Comparison of ENCODE assay signal across 14 cellular contexts in the genomic region with DNA sequence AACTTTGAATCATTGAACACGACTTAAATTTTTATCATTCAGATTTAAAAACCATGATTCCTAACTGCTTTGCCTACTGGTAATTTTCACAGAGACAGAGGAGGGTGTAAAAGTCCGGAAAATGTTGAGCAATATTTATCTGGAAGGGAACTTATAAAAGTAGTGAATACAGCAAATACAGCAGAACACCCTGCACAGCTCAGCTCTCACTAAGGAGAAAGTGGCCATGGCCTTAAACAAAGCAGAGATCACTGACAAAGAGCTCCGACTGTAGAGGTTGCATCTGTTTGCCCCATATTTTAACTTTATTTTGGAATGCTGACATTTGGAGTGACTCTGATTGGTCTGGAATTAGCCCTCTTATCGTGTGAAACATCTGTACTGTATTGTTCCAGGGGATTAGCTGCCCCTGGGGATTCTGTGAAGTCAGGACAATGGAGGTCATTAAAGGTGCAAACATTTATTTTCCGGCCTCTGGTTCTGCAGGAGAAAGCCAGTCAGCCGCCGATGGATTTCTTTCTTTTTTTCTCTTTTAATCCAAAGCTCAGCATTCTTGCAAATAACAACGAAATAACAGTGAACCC.
DNase-seq lines count a peak whose midpoint lies in the region; ATAC-seq and TF ChIP-seq lines count a peak whose summit lies in the region.
"Had no signal": no experiment of that assay in that cellular context is flagged by ENCODE, and none has a peak within 500 bp of the region (broad histone marks: within the 10 kb centered on the region; RNA-seq: fewer than 3 reads in every experiment).

No MANE protein-coding gene starts in this region.

- DNase-seq in amniotic epithelial cell (ENCODE audit: low read depth) (peak; percentile 63), hepatocyte (ENCODE audit: low spot score) (peak; percentile 16), retina (peak; percentile 48), pons (ENCODE audit: low spot score) (no peak), Calu3 (no peak), natural killer cell (no peak), NCI-H1092 treated with DMSO at 0.1 percent for 48 hours (lab: John Stamatoyannopoulos, UW) (no peak)
- DNase-seq: activated CD4-positive, alpha-beta memory T cell treated with anti-CD3 and anti-CD28 coated beads for 36 hours; activated naive CD4-positive, alpha-beta T cell; NCI-H1436 treated with DMSO at 0.1 percent for 48 hours; PC-3; T-helper 17 cell had no signal

- no peaks in the 10 kb centered on the region for H3K36me3 Mint-ChIP-seq in Calu3 (ENCODE audit: insufficient read depth, unreplicated experiment)
- H3K36me3 Mint-ChIP-seq in natural killer cell = no peaks in the 10 kb centered on the region
- H3K36me3 Mint-ChIP-seq: activated CD4-positive, alpha-beta memory T cell treated with anti-CD3 and anti-CD28 coated beads for 36 hours had no signal

- H2AFZ ChIP-seq in hepatocyte = peak overlapping the region; percentile 24

- peaks cover 14% of the 10 kb centered on the region for H3K4me1 ChIP-seq in HUES48 (ENCODE audit: control insufficient read depth, insufficient read depth, low read length)
- H3K4me1 ChIP-seq in hepatocyte (ENCODE audit: insufficient read depth) = peaks cover 3% of the 10 kb centered on the region
- H3K4me1 ChIP-seq: BLaER1 treated with 17β-estradiol and CSF1 and Interleukin-3, amounts not matched to agents 10 nM and 100 nM had no signal

- H3K36me3 ChIP-seq in HUES48 (ENCODE audit: control insufficient read depth, insufficient read depth, low read length) = no peaks in the 10 kb centered on the region
- H3K36me3 ChIP-seq in hepatocyte (replicated peaks; ENCODE audit: insufficient read depth, low read depth) = no peaks in the 10 kb centered on the region
- H3K36me3 ChIP-seq: BLaER1 treated with 17β-estradiol and CSF1 and Interleukin-3, amounts not matched to agents 10 nM and 100 nM had no signal

- CTCF ChIA-PET in Calu3 (lab: Charles Lee) = no interaction called here

- H3K4me3 ChIP-seq in HUES48 (ENCODE audit: low read depth, low read length) (no peak overlapping the region), hepatocyte (no peak overlapping the region)
- H3K4me3 ChIP-seq: BLaER1 treated with 17β-estradiol and CSF1 and Interleukin-3, amounts not matched to agents 10 nM and 100 nM had no signal

- no peaks in the 10 kb centered on the region for H3K79me2 ChIP-seq in hepatocyte

- peak overlapping the region; percentile 10; the same call in 1 of the 2 replicates for H3K9ac ChIP-seq in HUES48 (ENCODE audit: low read depth, low read length)
- H3K9ac ChIP-seq: BLaER1 treated with 17β-estradiol and CSF1 and Interleukin-3, amounts not matched to agents 10 nM and 100 nM had no signal

- H3K27ac Mint-ChIP-seq in Calu3 (ENCODE audit: unreplicated experiment) (no peak overlapping the region), natural killer cell (no peak overlapping the region)
- H3K27ac Mint-ChIP-seq: activated CD4-positive, alpha-beta memory T cell treated with anti-CD3 and anti-CD28 coated beads for 36 hours; T-helper 17 cell had no signal

- 17% methylated on average over 8 of the region's 8 CpGs for WGBS in hepatocyte (ENCODE audit: low lambda C conversion rate, missing lambda C conversion rate)

- no peaks in the 10 kb centered on the region for H3K27me3 Mint-ChIP-seq in Calu3 (ENCODE audit: unreplicated experiment)
- H3K27me3 Mint-ChIP-seq in natural killer cell (ENCODE audit: low read depth in 2 of 2) = no peaks in the 10 kb centered on the region
- H3K27me3 Mint-ChIP-seq: activated CD4-positive, alpha-beta memory T cell treated with anti-CD3 and anti-CD28 coated beads for 36 hours; T-helper 17 cell had no signal

- H3K9me2 ChIP-seq in hepatocyte (replicated peaks; ENCODE audit: insufficient read depth) = no peaks in the 10 kb centered on the region

- H3K27ac ChIP-seq in HUES48 (ENCODE audit: low read depth, low read length) (peak overlapping the region; percentile 87), hepatocyte (no peak overlapping the region)
- H3K27ac ChIP-seq: BLaER1 treated with 17β-estradiol and CSF1 and Interleukin-3, amounts not matched to agents 10 nM and 100 nM had no signal

- H3K9me3 ChIP-seq in HUES48 (ENCODE audit: control insufficient read depth, insufficient read depth, low read length) = no peaks in the 10 kb centered on the region
- no peaks in the 10 kb centered on the region for H3K9me3 ChIP-seq in hepatocyte (ENCODE audit: low read depth)
- H3K9me3 ChIP-seq: BLaER1 treated with 17β-estradiol and CSF1 and Interleukin-3, amounts not matched to agents 10 nM and 100 nM had no signal

- peaks cover 7% of the 10 kb centered on the region for H3K9me3 Mint-ChIP-seq in Calu3 (ENCODE audit: low read depth, unreplicated experiment)
- H3K9me3 Mint-ChIP-seq in natural killer cell = peaks cover 6 to 8% of the 10 kb centered on the region in 2 donors

- H3K4me3 Mint-ChIP-seq in Calu3 (ENCODE audit: low read depth, unreplicated experiment) = no peak overlapping the region
- H3K4me3 Mint-ChIP-seq in natural killer cell = no peak overlapping the region
- H3K4me3 Mint-ChIP-seq: activated CD4-positive, alpha-beta memory T cell treated with anti-CD3 and anti-CD28 coated beads for 36 hours; T-helper 17 cell had no signal

- BruUV-seq in Calu3 (replicated peaks; lab: Mats Ljungman, UMichigan) = no TSS peak

- H3K27me3 ChIP-seq in HUES48 (ENCODE audit: control insufficient read depth, insufficient read depth, low read length) (no peaks in the 10 kb centered on the region), hepatocyte (no peaks in the 10 kb centered on the region)
- H3K27me3 ChIP-seq: BLaER1 treated with 17β-estradiol and CSF1 and Interleukin-3, amounts not matched to agents 10 nM and 100 nM had no signal

- no peaks in the 10 kb centered on the region for H4K20me1 ChIP-seq in hepatocyte (ENCODE audit: insufficient read depth, poor library complexity, severe bottlenecking)
- H4K20me1 ChIP-seq: BLaER1 treated with 17β-estradiol and CSF1 and Interleukin-3, amounts not matched to agents 10 nM and 100 nM had no signal

- intact Hi-C loops in Calu3 (cut with micrococcal nuclease; ENCODE audit: unreplicated experiment) (no loop called here), natural killer cell (cut with micrococcal nuclease) (no loop called here)

- peak overlapping the region; percentile 53 for H3K4me2 ChIP-seq in hepatocyte
- H3K4me2 ChIP-seq: BLaER1 treated with 17β-estradiol and CSF1 and Interleukin-3, amounts not matched to agents 10 nM and 100 nM had no signal

- no peak for ATAC-seq in natural killer cell
- ATAC-seq: PC-3, T-helper 17 cell had no signal

- H3K4me1 Mint-ChIP-seq in Calu3 (ENCODE audit: low read depth, unreplicated experiment) = no peaks in the 10 kb centered on the region
- no peaks in the 10 kb centered on the region for H3K4me1 Mint-ChIP-seq in natural killer cell
- H3K4me1 Mint-ChIP-seq: T-helper 17 cell had no signal

- TF ChIP-seq CTCF in hepatocyte (IDR thresholded peaks at IDR 0.05; ENCODE audit: poor library complexity) (no peak), Calu3 (IDR thresholded peaks at IDR 0.05; ENCODE audit: unreplicated experiment) (no peak), natural killer cell (IDR thresholded peaks at IDR 0.05) (no peak)

Comparison
In these comparisons a context has a peak if more than half of its experiments do, and no peak if none do; other contexts are left out.
1. DNase-seq: peak in amniotic epithelial cell (single experiment), hepatocyte (single experiment) and retina (single experiment); none in pons (single experiment), Calu3 (single experiment), natural killer cell (single experiment) and NCI-H1092 treated with DMSO at 0.1 percent for 48 hours (single experiment).